ENCODE assay signal across 11 cellular contexts in genomic region chr11:118212781-118213565, GRCh38. TPM values are rescaled to one million over a fixed set of nuclear protein-coding genes. Genes with fewer than 3 reads are reported as not detected.
DNase-seq lines count a peak whose midpoint lies in the region; ATAC-seq, FAIRE-seq and TF ChIP-seq lines count a peak whose summit lies in the region.
"Had no signal": no experiment of that assay in that cellular context is flagged by ENCODE, and none has a peak within 500 bp of the region (broad histone marks: within the 10 kb centered on the region; RNA-seq: fewer than 3 reads in every experiment).

No MANE protein-coding gene starts in this region.

- H3K27ac Mint-ChIP-seq in CD8-positive, alpha-beta T cell, result peak overlapping the region; percentile 81
- peak overlapping the region; percentile 51 for H3K27ac Mint-ChIP-seq in WTC11
- H3K27ac Mint-ChIP-seq in stimulated activated effector memory CD8-positive, alpha-beta T cell treated with anti-CD3 and anti-CD28 coated beads, Interleukin-12 subunit alpha, Interleukin-12 subunit beta, amount 100 ng/mL, for 72 hours, result no peak overlapping the region

- TF ChIP-seq EP300 in stomach (IDR thresholded peaks at IDR 0.05), result no peak

- CTCF ChIA-PET in CD8-positive, alpha-beta T cell (lab: Charles Lee), result interaction anchor here (0.8 to 3.3 kb wide), 11 partner anchors 11 to 140 kb away, joined by 3 to 28 read pairs (median 6); partner anchors contain the start of gene MPZL3
- CTCF ChIA-PET in WTC11 (lab: Charles Lee), result interaction anchor here (0.9 to 5.8 kb wide), 3 partner anchors 14 to 103 kb away, joined by 3 to 44 read pairs (median 5); no protein-coding TSS in a partner anchor

- FAIRE-seq in GM19239 (lab: Jason Lieb, UNC), result peak; percentile 66

- TF ChIP-seq RAD21 in liver (IDR thresholded peaks at IDR 0.05), result no peak

- WGBS in liver, result 76% methylated on average over 5 of the region's 5 CpGs
- WGBS in stomach, 5 donors, result 58 to 73% (median 61%) methylated on average over 5 of the region's 5 CpGs

- ATAC-seq in CD8-positive, alpha-beta T cell, result no peak
- peak; percentile 20; the same call in 1 of the 2 replicates for ATAC-seq in WTC11
- ATAC-seq in stimulated activated effector memory CD8-positive, alpha-beta T cell treated with anti-CD3 and anti-CD28 coated beads, Interleukin-12 subunit alpha, Interleukin-12 subunit beta, amount 100 ng/mL, for 72 hours, result no peak
- ATAC-seq: PC-3 had no signal

- POLR2A ChIA-PET in CD8-positive, alpha-beta T cell (lab: Charles Lee), result interaction anchor here (0.9 to 10.4 kb wide), 5 partner anchors 13 to 276 kb away, joined by 3 to 77 read pairs (median 3); partner anchors contain the start of gene JAML
- POLR2A ChIA-PET in WTC11 (lab: Charles Lee), result interaction anchor here (0.5 kb wide), 1 partner anchor 950 kb away, joined by 7 read pairs; no protein-coding TSS in a partner anchor

- no peak overlapping the region for H3K4me3 ChIP-seq in CD8-positive, alpha-beta T cell (ENCODE audit: low read depth, low read length)
- H3K4me3 ChIP-seq in liver (ENCODE audit: low read depth in 1 of 3, low read length in 3 of 3), result no peak overlapping the region
- H3K4me3 ChIP-seq in stomach, result no peak overlapping the region

- H3K36me3 Mint-ChIP-seq in CD8-positive, alpha-beta T cell, result peaks cover 60% of the 10 kb centered on the region
- no peaks in the 10 kb centered on the region for H3K36me3 Mint-ChIP-seq in WTC11
- no peaks in the 10 kb centered on the region for H3K36me3 Mint-ChIP-seq in stimulated activated effector memory CD8-positive, alpha-beta T cell treated with anti-CD3 and anti-CD28 coated beads, Interleukin-12 subunit alpha, Interleukin-12 subunit beta, amount 100 ng/mL, for 72 hours

- H3K27me3 ChIP-seq in CD8-positive, alpha-beta T cell (ENCODE audit: insufficient read depth, low read length), result no peaks in the 10 kb centered on the region
- no peaks in the 10 kb centered on the region for H3K27me3 ChIP-seq in liver (ENCODE audit: control insufficient read depth in 4 of 4, insufficient read depth in 4 of 4, low read length in 3 of 4)
- H3K27me3 ChIP-seq in stomach, result peaks cover 0 to 24% (median 0%) of the 10 kb centered on the region in 3 donors

- DNase-seq in CD8-positive, alpha-beta T cell, result no peak
- no peak for DNase-seq in GM19239 (ENCODE audit: insufficient read length, low spot score)
- DNase-seq in WTC11 (ENCODE audit: low spot score), result no peak
- DNase-seq in stimulated activated effector memory CD8-positive, alpha-beta T cell treated with anti-CD3 and anti-CD28 coated beads, Interleukin-12 subunit alpha, Interleukin-12 subunit beta, amount 100 ng/mL, for 72 hours (ENCODE audit: low spot score in 2 of 2), result no peak
- DNase-seq in stomach, result no peak
- no peak for DNase-seq in NCI-H526 (lab: John Stamatoyannopoulos, UW)
- DNase-seq: DMS79 treated with DMSO at 0.1 percent for 48 hours, nucleus accumbens, PC-3 had no signal

- H3K4me1 ChIP-seq in CD8-positive, alpha-beta T cell (ENCODE audit: insufficient read depth, low read length), result peaks cover 67% of the 10 kb centered on the region
- H3K4me1 ChIP-seq in liver (ENCODE audit: control insufficient read depth in 4 of 4, insufficient read depth in 4 of 4, low read length in 3 of 4) (peaks cover 9 to 28% (median 19%) of the 10 kb centered on the region in 4 donors), stomach (peaks cover 0 to 53% (median 14%) of the 10 kb centered on the region in 4 donors)

- H3K27me3 Mint-ChIP-seq in CD8-positive, alpha-beta T cell (ENCODE audit: low read depth), result no peaks in the 10 kb centered on the region
- peaks cover 13% of the 10 kb centered on the region for H3K27me3 Mint-ChIP-seq in WTC11 (ENCODE audit: low read depth)

- H3K27ac ChIP-seq in CD8-positive, alpha-beta T cell (ENCODE audit: low read depth, low read length), result no peak overlapping the region
- peak overlapping the region; percentile 2 to 62 for H3K27ac ChIP-seq in liver (ENCODE audit: low read depth in 1 of 2, low read length in 2 of 2)
- peak overlapping the region in 2 of 5 donors; percentile 51 to 66 for H3K27ac ChIP-seq in stomach

- no peaks in the 10 kb centered on the region for H3K9me3 ChIP-seq in CD8-positive, alpha-beta T cell (ENCODE audit: low read length)
- H3K9me3 ChIP-seq in liver (ENCODE audit: control insufficient read depth in 4 of 4, low read length in 3 of 4), result no peaks in the 10 kb centered on the region
- no peaks in the 10 kb centered on the region for H3K9me3 ChIP-seq in stomach

- H3K9me3 Mint-ChIP-seq in CD8-positive, alpha-beta T cell, result no peaks in the 10 kb centered on the region
- H3K9me3 Mint-ChIP-seq in WTC11, result no peaks in the 10 kb centered on the region
- H3K9me3 Mint-ChIP-seq in stimulated activated effector memory CD8-positive, alpha-beta T cell treated with anti-CD3 and anti-CD28 coated beads, Interleukin-12 subunit alpha, Interleukin-12 subunit beta, amount 100 ng/mL, for 72 hours, result no peaks in the 10 kb centered on the region

- intact Hi-C loops in CD8-positive, alpha-beta T cell (cut with DNase I, micrococcal nuclease), result no loop called here
- intact Hi-C loops in stomach (cut with DNase I; ENCODE audit: low total_unique reads), result no loop called here

- H3K4me3 Mint-ChIP-seq in CD8-positive, alpha-beta T cell, result peak overlapping the region; percentile 19
- no peak overlapping the region for H3K4me3 Mint-ChIP-seq in WTC11
- no peak overlapping the region for H3K4me3 Mint-ChIP-seq in stimulated activated effector memory CD8-positive, alpha-beta T cell treated with anti-CD3 and anti-CD28 coated beads, Interleukin-12 subunit alpha, Interleukin-12 subunit beta, amount 100 ng/mL, for 72 hours

- peaks cover 27% of the 10 kb centered on the region for H3K36me3 ChIP-seq in CD8-positive, alpha-beta T cell (ENCODE audit: insufficient read depth, low read length)
- H3K36me3 ChIP-seq in liver (ENCODE audit: control insufficient read depth in 4 of 4, insufficient read depth in 3 of 4, low read depth in 1 of 4, low read length in 3 of 4) (no peaks in the 10 kb centered on the region), stomach (peaks cover 0 to 3% (median 0%) of the 10 kb centered on the region in 4 donors)

- peaks cover 84% of the 10 kb centered on the region for H3K4me1 Mint-ChIP-seq in CD8-positive, alpha-beta T cell (ENCODE audit: low read depth)
- H3K4me1 Mint-ChIP-seq in WTC11, result peaks cover 48% of the 10 kb centered on the region
- peaks cover 87% of the 10 kb centered on the region for H3K4me1 Mint-ChIP-seq in stimulated activated effector memory CD8-positive, alpha-beta T cell treated with anti-CD3 and anti-CD28 coated beads, Interleukin-12 subunit alpha, Interleukin-12 subunit beta, amount 100 ng/mL, for 72 hours

- no peak overlapping the region for H3K9ac ChIP-seq in liver (ENCODE audit: low read depth in 1 of 2, low read length in 2 of 2)

- no peak for TF ChIP-seq CTCF in CD8-positive, alpha-beta T cell (IDR thresholded peaks at IDR 0.05)
- TF ChIP-seq CTCF in WTC11 (IDR thresholded peaks at IDR 0.05) (no peak), liver (IDR thresholded peaks at IDR 0.05; ENCODE audit: low read depth, low read length, missing input control) (no peak), stomach (IDR thresholded peaks at IDR 0.05) (no peak)

- TF ChIP-seq POLR2A in stomach (IDR thresholded peaks at IDR 0.05), result no peak

TF ChIP-seq in WTC11, 78 proteins besides CTCF, POLR2A, EP300 and RAD21:
- TF ChIP-seq GTF2I (CRISPR knock-in tag; conservative IDR thresholded peaks at IDR 0.05) (peak; percentile 79), ZBTB21 (CRISPR knock-in tag; IDR thresholded peaks at IDR 0.05; ENCODE audit: borderline replicate concordance) (no peak)

TF ChIP-seq in liver, 16 proteins besides CTCF, POLR2A, EP300 and RAD21 (continues in another document):
- no peak for TF ChIP-seq HNF4A (conservative IDR thresholded peaks at IDR 0.05)
- no peak for TF ChIP-seq ZBTB33 (IDR thresholded peaks at IDR 0.05)
- TF ChIP-seq GABPA (IDR thresholded peaks at IDR 0.05 in 1 of 2, conservative IDR thresholded peaks at IDR 0.05 in 1 of 2), result no peak
- no peak for TF ChIP-seq SP1 (IDR thresholded peaks at IDR 0.05)

RNA-seq across cellular contexts. Expression of gene JAML, which starts 11.8 kb away (rescaled TPM):
- 10 to 100 TPM; 38.4 to 40.4 TPM for total RNA-seq in CD8-positive, alpha-beta T cell
- total RNA-seq in WTC11 (2021) (0.24 to 0.37 TPM in 2 of 3 replicates, not detected in the other), liver (10 to 100 TPM in 1 of 2 donors, 1 to 10 TPM in 1; 9.6 to 13.5 TPM), stomach (10 to 100 TPM in 4 of 5 donors, 1 to 10 TPM in 1; 9.2 to 35.0 (median 21.4) TPM)
- polyA plus RNA-seq in liver (1 to 10 TPM; 2.2 to 3.4 TPM), stomach (10 to 100 TPM in 1 of 3 donors, 1 to 10 TPM in 2; 3.7 to 14.5 (median 4.6) TPM)
- total RNA-seq: MCF 10A, PC-3 had no signal

RNA-seq across cellular contexts. Expression of gene SCN2B, which starts 36.5 kb away (rescaled TPM):
- total RNA-seq in CD8-positive, alpha-beta T cell, result not detected
- total RNA-seq in WTC11 (2021) (0.16 to 0.37 TPM (median 0.20 TPM) in 3 replicates), liver (under 1 TPM in 1 of 2 donors, not detected in 1; 0.05 TPM), stomach (under 1 TPM in 2 of 5 donors, not detected in 3; 0.29 to 0.92 TPM)
- polyA plus RNA-seq in liver (under 1 TPM in 1 of 2 donors, not detected in 1; 0.01 TPM), stomach (under 1 TPM; 0.12 to 0.46 (median 0.23) TPM)
- total RNA-seq: MCF 10A, PC-3 had no signal

RNA-seq across cellular contexts. Expression of gene MPZL3, which starts 39.2 kb away (rescaled TPM):
- total RNA-seq in CD8-positive, alpha-beta T cell, result 10 to 100 TPM; 15.3 to 16.8 TPM
- total RNA-seq in WTC11 (2021), result 1.6 to 2.1 TPM (median 2.0 TPM) in 3 replicates
- total RNA-seq in liver, result 1 to 10 TPM; 4.1 to 6.9 TPM
- 1 to 10 TPM; 2.5 to 2.9 TPM for polyA plus RNA-seq in liver
- 10 to 100 TPM in 1 of 5 donors, 1 to 10 TPM in 3, under 1 TPM in 1; 0.45 to 20.0 (median 6.7) TPM for total RNA-seq in stomach
- polyA plus RNA-seq in stomach, result 1 to 10 TPM; 2.1 to 7.2 (median 3.4) TPM

RNA-seq across cellular contexts. Expression of gene MPZL2, which starts 51.1 kb away (rescaled TPM):
- total RNA-seq in CD8-positive, alpha-beta T cell, result 1 to 10 TPM; 1.2 to 1.4 TPM
- total RNA-seq in WTC11 (2021) (1.2 to 1.8 TPM (median 1.4 TPM) in 3 replicates), liver (10 to 100 TPM; 14.4 to 17.2 TPM), stomach (10 to 100 TPM in 4 of 5 donors, under 1 TPM in 1; 0.58 to 97.2 (median 56.7) TPM)
- polyA plus RNA-seq in liver (1 to 10 TPM; 8.4 to 9.3 TPM), stomach (10 to 100 TPM; 12.2 to 79.1 (median 35.4) TPM)
